ENCODE assay signal across 11 cellular contexts in the genomic region with DNA sequence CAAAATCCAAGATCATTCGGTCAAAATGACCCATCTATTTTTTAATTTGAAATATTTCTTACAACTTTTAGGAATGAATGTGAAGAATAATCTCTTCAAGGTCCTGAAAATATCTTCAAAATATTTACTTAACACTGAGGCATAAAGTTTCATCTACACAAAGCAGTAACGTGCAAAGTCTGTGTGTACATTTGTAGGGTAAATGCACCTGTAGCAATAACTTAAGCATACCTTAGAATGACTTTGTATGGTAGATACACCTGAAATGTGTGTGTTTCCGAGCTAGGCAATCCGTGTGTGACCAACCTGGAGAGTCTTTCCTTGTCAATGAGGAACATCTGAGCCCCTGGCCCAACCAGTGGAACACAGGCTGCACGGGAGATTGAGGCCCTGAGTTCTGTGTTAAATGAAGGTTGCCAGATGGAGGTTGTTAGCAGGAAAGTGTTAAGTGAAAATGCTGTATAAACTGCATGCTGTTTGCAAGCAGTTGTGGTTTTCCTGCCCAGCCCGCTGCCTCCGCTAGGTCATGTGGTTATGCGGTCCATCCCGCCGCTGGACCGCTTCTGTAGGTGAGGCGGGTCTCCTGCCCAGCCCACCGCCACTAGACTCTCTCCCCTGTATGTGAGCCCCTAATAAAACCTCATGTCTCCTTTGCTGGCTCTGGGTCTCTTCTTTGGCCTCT. TPM values are rescaled to one million over a fixed set of nuclear protein-coding genes. Genes with fewer than 3 reads are reported as not detected.
DNase-seq lines count a peak whose midpoint lies in the region; FAIRE-seq and TF ChIP-seq lines count a peak whose summit lies in the region.
"Had no signal": no experiment of that assay in that cellular context is flagged by ENCODE, and none has a peak within 500 bp of the region (broad histone marks: within the 10 kb centered on the region; RNA-seq: fewer than 3 reads in every experiment).

No MANE protein-coding gene starts in this region.

- peak overlapping the region in 4 of 8 donors; percentile 22 to 62 (median 43) for H3K27ac ChIP-seq in spleen
- H3K27ac ChIP-seq: SJSA1 had no signal

- intact Hi-C loops in spleen (cut with DNase I; ENCODE audit: low total_unique reads) = no loop called here

- H3K9me2 ChIP-seq in Loucy (replicated peaks; ENCODE audit: low read depth, low read length) = no peaks in the 10 kb centered on the region

- peaks cover 73% of the 10 kb centered on the region for H3K4me1 ChIP-seq in Loucy (ENCODE audit: insufficient read depth, low read length, poor library complexity, severe bottlenecking)
- H3K4me1 ChIP-seq in spleen = peaks cover 5 to 28% (median 16%) of the 10 kb centered on the region in 6 donors
- H3K4me1 ChIP-seq: SJSA1 had no signal

- no peak overlapping the region for H2AFZ ChIP-seq in Loucy (ENCODE audit: low read length)

- H4K20me1 ChIP-seq in Loucy (ENCODE audit: insufficient read depth, low read length, poor library complexity, severe bottlenecking) = no peaks in the 10 kb centered on the region

- no peak for TF ChIP-seq POLR2A in spleen (IDR thresholded peaks at IDR 0.05)

- TF ChIP-seq CTCF in Loucy (conservative IDR thresholded peaks at IDR 0.05; ENCODE audit: low read length) = no peak
- TF ChIP-seq CTCF in spleen (IDR thresholded peaks at IDR 0.05 in 8 of 11, conservative IDR thresholded peaks at IDR 0.05 in 3 of 11) = no peak

- FAIRE-seq in GM19239 (lab: Jason Lieb, UNC) = peak; percentile 87
- FAIRE-seq: G401.6 had no signal

- DNase-seq in GM19239 (ENCODE audit: insufficient read length, low spot score) = no peak
- DNase-seq in activated gamma-delta T cell treated with Interleukin-2 at 50 U/mL for 16 hours = peak; percentile 24
- DNase-seq in spleen = peak; percentile 85
- no peak for DNase-seq in AG08396 (ENCODE audit: low spot score)
- DNase-seq in ACHN = no peak
- no peak for DNase-seq in midbrain (lab: John Stamatoyannopoulos, UW)
- no peak for DNase-seq in NCI-H748 treated with DMSO at 0.1 percent for 48 hours (lab: John Stamatoyannopoulos, UW)
- DNase-seq: NCI-H1930 had no signal

- peak overlapping the region; percentile 96 for H3K4me2 ChIP-seq in Loucy (ENCODE audit: low read depth, low read length, poor library complexity, severe bottlenecking)

- no peaks in the 10 kb centered on the region for H3K79me2 ChIP-seq in Loucy (ENCODE audit: insufficient read depth, low read length)

- H3K4me3 ChIP-seq in Loucy (ENCODE audit: low read length, poor library complexity, severe bottlenecking) = peak overlapping the region; percentile 68
- peak overlapping the region in 1 of 8 donors; percentile 39 for H3K4me3 ChIP-seq in spleen
- H3K4me3 ChIP-seq: SJSA1 had no signal

- H3K27me3 ChIP-seq in Loucy (ENCODE audit: insufficient read depth, low read length, poor library complexity, severe bottlenecking) (no peaks in the 10 kb centered on the region), spleen (replicated peaks in 1 of 7) (no peaks in the 10 kb centered on the region)
- H3K27me3 ChIP-seq: SJSA1 had no signal

- 25 to 44% (median 35%) methylated on average over 13 of the region's 13 CpGs for WGBS in spleen, 5 donors

- no peaks in the 10 kb centered on the region for H3K9me3 ChIP-seq in Loucy (ENCODE audit: insufficient read depth, low read depth, low read length)
- H3K9me3 ChIP-seq in spleen = no peaks in the 10 kb centered on the region
- H3K9me3 ChIP-seq: SJSA1 had no signal

- H3F3A ChIP-seq in Loucy (ENCODE audit: low read depth) = peaks cover 22% of the 10 kb centered on the region

- H3K36me3 ChIP-seq in Loucy (ENCODE audit: insufficient read depth, low read length) (no peaks in the 10 kb centered on the region), spleen (no peaks in the 10 kb centered on the region)
- H3K36me3 ChIP-seq: SJSA1 had no signal

- H3K9ac ChIP-seq in Loucy (ENCODE audit: low read depth, low read length, poor library complexity, severe bottlenecking) = peak overlapping the region; percentile 76

- in situ Hi-C loops in ACHN (cut with HindIII; ENCODE audit: low pct_ligation_motif_present, low pct_unique_long_range_greater_than_20kb, low sequenced_read_pairs) = no loop called here

RNA-seq across cellular contexts. Expression of gene CTR9, which starts 7.6 kb away (rescaled TPM):
- 10 to 100 TPM; 31.1 to 44.4 (median 36.0) TPM for total RNA-seq in spleen
- 10 to 100 TPM; 13.8 to 17.6 (median 14.0) TPM for polyA plus RNA-seq in spleen

RNA-seq across cellular contexts. Expression of gene IRAG1, which starts 49.9 kb away (rescaled TPM):
- total RNA-seq in spleen = 10 to 100 TPM in 5 of 7 donors, 1 to 10 TPM in 2; 4.9 to 15.6 (median 12.2) TPM
- 1 to 10 TPM; 2.8 to 3.3 (median 3.1) TPM for polyA plus RNA-seq in spleen

Comparison
In these comparisons a context has a peak if more than half of its experiments do, and no peak if none do; other contexts are left out.
1. DNase-seq: peak in activated gamma-delta T cell treated with Interleukin-2 at 50 U/mL for 16 hours (single experiment) and spleen (single experiment); none in GM19239 (single experiment), AG08396 (single experiment), ACHN (single experiment), midbrain (single experiment) and NCI-H748 treated with DMSO at 0.1 percent for 48 hours (single experiment).